In the genomic region with DNA sequence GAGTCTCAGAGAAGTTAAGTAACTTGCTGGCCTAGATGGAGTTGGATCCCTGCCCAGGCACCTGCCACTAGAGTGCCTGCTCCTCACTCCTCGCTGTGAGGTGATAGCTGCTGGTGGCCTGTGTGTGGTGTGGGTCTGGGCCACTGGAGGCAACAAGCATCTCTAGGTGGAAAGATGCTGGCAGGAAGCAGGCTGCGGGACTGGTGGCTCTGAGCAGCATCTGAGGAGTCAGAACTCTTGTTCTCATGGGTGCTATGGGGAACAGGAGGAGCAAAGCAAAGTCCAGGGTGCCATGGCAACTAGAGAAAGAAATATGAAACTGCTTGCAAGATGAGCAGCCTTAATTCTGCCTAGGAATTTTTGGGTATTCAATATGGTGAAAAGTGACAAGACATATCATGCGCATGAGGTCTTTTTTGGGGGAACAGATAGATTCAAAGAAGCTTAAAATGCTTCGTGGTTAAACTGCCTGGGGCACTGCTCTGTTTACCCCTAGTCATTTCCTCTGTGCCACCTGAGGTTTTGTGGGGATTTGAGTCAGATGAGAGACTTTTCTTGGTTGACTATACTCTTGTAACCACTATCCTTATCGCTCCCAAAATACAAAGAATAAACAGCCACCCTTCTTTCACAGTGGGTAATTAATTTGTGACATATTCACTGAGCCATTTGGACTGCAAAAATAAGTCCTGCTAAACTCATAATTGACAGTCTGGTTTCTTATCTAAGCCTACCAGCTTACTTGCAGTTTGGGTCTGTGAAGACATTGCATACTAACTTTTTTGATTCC, we compare ENCODE assay signal across 9 cellular contexts.
DNase-seq lines count a peak whose midpoint lies in the region; ATAC-seq and FAIRE-seq lines count a peak whose summit lies in the region.
"Had no signal": no experiment of that assay in that cellular context is flagged by ENCODE, and none has a peak within 500 bp of the region (broad histone marks: within the 10 kb centered on the region; RNA-seq: fewer than 3 reads in every experiment).

No MANE protein-coding gene starts in this region.

- peak; percentile 21 for FAIRE-seq in GM19239 (lab: Jason Lieb, UNC)

- ATAC-seq in HG03439 (IDR thresholded peaks at IDR 0.05; ENCODE audit: unreplicated experiment) (no peak), GM21737 (IDR thresholded peaks at IDR 0.05; ENCODE audit: unreplicated experiment) (no peak)

- no peak for DNase-seq in GM19239 (ENCODE audit: insufficient read length, low spot score)
- DNase-seq in Kasumi-1 (lab: John Stamatoyannopoulos, UW): peak; percentile 25 to 51
- DNase-seq in activated T-cell treated with anti-CD3 and anti-CD28 coated beads for 24 hours (ENCODE audit: low read depth): peak; percentile 11
- DNase-seq in stimulated activated CD4-positive, alpha-beta T cell treated with anti-CD3 and anti-CD28 coated beads, Interleukin-4, amount 100 ng/mL, for 1 hour: peak; percentile 8
- DNase-seq in globus pallidus (ENCODE audit: low spot score): no peak
- no peak for DNase-seq in islet precursor cell
- DNase-seq: testis had no signal

Comparison
In these comparisons a context has a peak if more than half of its experiments do, and no peak if none do; other contexts are left out.
1. DNase-seq: peak in Kasumi-1 (2 of 2), activated T-cell treated with anti-CD3 and anti-CD28 coated beads for 24 hours (single experiment) and stimulated activated CD4-positive, alpha-beta T cell treated with anti-CD3 and anti-CD28 coated beads, Interleukin-4, amount 100 ng/mL, for 1 hour (single experiment); none in GM19239 (single experiment), globus pallidus (single experiment) and islet precursor cell (single experiment).